In the genomic region with DNA sequence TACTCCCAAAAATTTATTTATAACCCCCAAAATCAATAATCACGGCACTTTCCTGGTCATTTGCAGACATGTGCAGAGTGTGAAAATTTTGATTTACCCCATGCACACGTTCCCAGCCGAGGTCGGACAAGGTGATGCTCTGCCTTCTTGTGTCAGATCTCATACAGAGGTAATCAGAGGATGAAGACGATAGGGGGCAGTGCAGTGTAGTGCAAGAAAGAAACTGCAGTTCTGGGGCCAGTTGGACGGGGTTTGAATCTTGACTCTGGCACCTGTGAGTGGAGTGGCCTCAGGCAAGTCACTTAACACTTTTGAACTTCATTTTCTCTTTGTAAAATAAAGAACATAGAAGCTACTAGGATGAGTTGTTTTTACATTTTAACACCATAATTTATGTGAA, we compare ENCODE assay signal across 8 cellular contexts.
DNase-seq lines count a peak whose midpoint lies in the region; ATAC-seq, FAIRE-seq and TF ChIP-seq lines count a peak whose summit lies in the region.

No MANE protein-coding gene starts in this region.

- POLR2A ChIA-PET in K562 (lab: Yijun Ruan, JAX) = no interaction called here

- TF ChIP-seq RAD21 in K562 (CRISPR knock-in tag; conservative IDR thresholded peaks at IDR 0.05 in 1 of 2, IDR thresholded peaks at IDR 0.05 in 1 of 2) = peak; percentile 29 to 70; a peak in 3 of 4 replicates
- peak; percentile 69 to 77 for TF ChIP-seq RAD21 in liver (IDR thresholded peaks at IDR 0.05)

- H3K4me3 ChIP-seq in DND-41 (ENCODE audit: low read depth in 1 of 2, low read length in 2 of 2) (no peak overlapping the region), HFF-Myc (replicated peaks; ENCODE audit: low read depth, low read length) (no peak overlapping the region), Peyer's patch (no peak overlapping the region), K562 (no peak overlapping the region), liver (ENCODE audit: low read depth in 1 of 3, low read length in 3 of 3) (no peak overlapping the region)

- H3K27me3 ChIP-seq in DND-41 (ENCODE audit: insufficient read depth, low read length, poor library complexity) (no peaks in the 10 kb centered on the region), Peyer's patch (no peaks in the 10 kb centered on the region), K562 (ENCODE audit: control insufficient read depth in 2 of 2, insufficient read depth in 2 of 2, low read length in 2 of 2) (no peaks in the 10 kb centered on the region), liver (ENCODE audit: control insufficient read depth in 4 of 4, insufficient read depth in 4 of 4, low read length in 3 of 4) (no peaks in the 10 kb centered on the region)

- no peak overlapping the region for H2AFZ ChIP-seq in DND-41 (ENCODE audit: low read depth, low read length)
- H2AFZ ChIP-seq in K562 (ENCODE audit: low read depth, low read length) = no peak overlapping the region

- in situ Hi-C loops in K562 (cut with MboI) = no loop called here

- H3K9ac ChIP-seq in DND-41 (ENCODE audit: low read depth, low read length) (no peak overlapping the region), K562 (ENCODE audit: insufficient read depth in 1 of 2, low read depth in 2 of 2, low read length in 2 of 2) (no peak overlapping the region), liver (ENCODE audit: low read depth in 1 of 2, low read length in 2 of 2) (no peak overlapping the region)

- peak; percentile 24 for DNase-seq in DND-41
- DNase-seq in HFF-Myc (ENCODE audit: extremely low read depth, low read depth) = peak; percentile 17
- no peak for DNase-seq in Peyer's patch
- DNase-seq in K562 (ENCODE audit: extremely low read depth in 1 of 4, low spot score in 3 of 4) = peak; percentile 38 to 63 (median 42)
- no peak for DNase-seq in effector CD8-positive, alpha-beta T cell (lab: John Stamatoyannopoulos, UW)
- no peak for DNase-seq in DMS114 treated with DMSO at 0.1 percent for 48 hours (lab: John Stamatoyannopoulos, UW; ENCODE audit: unreplicated experiment)
- no peak for DNase-seq in NCI-H2029 treated with DMSO at 0.1 percent for 48 hours (lab: John Stamatoyannopoulos, UW)

- intact Hi-C loops in K562 (cut with micrococcal nuclease) = loop anchor here (2.0 kb wide), 1 partner anchor 239 kb away; the partner anchor contains the start of gene NCBP2L

- H4K20me1 ChIP-seq in DND-41 (ENCODE audit: insufficient read depth, low read length) (no peaks in the 10 kb centered on the region), K562 (replicated peaks; ENCODE audit: control insufficient read depth, insufficient read depth, low read length) (no peaks in the 10 kb centered on the region)

- H3K9me1 ChIP-seq in K562 (ENCODE audit: control insufficient read depth, insufficient read depth, low read length) = no peaks in the 10 kb centered on the region

- no TSS peak for BruUV-seq in K562 (replicated peaks; lab: Mats Ljungman, UMichigan)

- H3K79me2 ChIP-seq in DND-41 (ENCODE audit: insufficient read depth, low read length) (no peaks in the 10 kb centered on the region), K562 (ENCODE audit: control insufficient read depth, insufficient read depth, low read length) (no peaks in the 10 kb centered on the region)

- H3K4me1 ChIP-seq in DND-41 (ENCODE audit: insufficient read depth, low read length) (no peaks in the 10 kb centered on the region), Peyer's patch (no peaks in the 10 kb centered on the region), K562 (replicated peaks in 1 of 2; ENCODE audit: control insufficient read depth in 2 of 2, insufficient read depth in 2 of 2, low read length in 2 of 2) (no peaks in the 10 kb centered on the region), liver (ENCODE audit: control insufficient read depth in 4 of 4, insufficient read depth in 4 of 4, low read length in 3 of 4) (no peaks in the 10 kb centered on the region)

- no peaks in the 10 kb centered on the region for H3K36me3 ChIP-seq in DND-41 (ENCODE audit: insufficient read depth, low read length)
- H3K36me3 ChIP-seq in Peyer's patch = no peaks in the 10 kb centered on the region
- H3K36me3 ChIP-seq in K562 (ENCODE audit: control insufficient read depth, insufficient read depth, low read length) = no peaks in the 10 kb centered on the region
- H3K36me3 ChIP-seq in liver (ENCODE audit: control insufficient read depth in 4 of 4, insufficient read depth in 3 of 4, low read depth in 1 of 4, low read length in 3 of 4) = no peaks in the 10 kb centered on the region

- ATAC-seq in DND-41 (ENCODE audit: insufficient read depth, low read depth) (peak; percentile 56; the same call in 2 of the 3 replicates), K562 (peak; percentile 94)

- TF ChIP-seq CTCF in DND-41 (IDR thresholded peaks at IDR 0.05; ENCODE audit: borderline replicate concordance, extremely low read depth, low read length, poor library complexity, severe bottlenecking) = peak; percentile 55
- peak; percentile 52 for TF ChIP-seq CTCF in HFF-Myc (IDR thresholded peaks at IDR 0.05; ENCODE audit: low read depth, low read length, missing control alignments)
- TF ChIP-seq CTCF in Peyer's patch (IDR thresholded peaks at IDR 0.05) = peak in 4 of 6 experiments; percentile 19 to 22 (median 20)
- TF ChIP-seq CTCF in K562 (IDR thresholded peaks at IDR 0.05 in 2 of 3, conservative IDR thresholded peaks at IDR 0.05 in 1 of 3; ENCODE audit: insufficient read depth in 2 of 3, low read depth in 1 of 3, low read length in 3 of 3) = peak; percentile 56 to 66 (median 64)
- TF ChIP-seq CTCF in liver (IDR thresholded peaks at IDR 0.05; ENCODE audit: low read depth, low read length, missing input control) = peak; percentile 33

- 2% methylated on average over 6 of the region's 6 CpGs for WGBS in K562 (ENCODE audit: insufficient coverage, low coverage, missing lambda C conversion rate)
- WGBS in liver = 15% methylated on average over 6 of the region's 6 CpGs

- H3K27ac ChIP-seq in DND-41 (ENCODE audit: low read length) = no peak overlapping the region
- no peak overlapping the region for H3K27ac ChIP-seq in Peyer's patch
- no peak overlapping the region for H3K27ac ChIP-seq in K562 (ENCODE audit: extremely low read depth, low read depth, low read length)
- H3K27ac ChIP-seq in liver (ENCODE audit: low read depth in 1 of 2, low read length in 2 of 2) = no peak overlapping the region

- TF ChIP-seq POLR2A in Peyer's patch (IDR thresholded peaks at IDR 0.05) = no peak
- no peak for TF ChIP-seq POLR2A in K562 (conservative IDR thresholded peaks at IDR 0.05)

- no peak for TF ChIP-seq EP300 in K562 (IDR thresholded peaks at IDR 0.05; ENCODE audit: low read length)

- no peak overlapping the region for H3K4me2 ChIP-seq in DND-41 (ENCODE audit: insufficient read depth, low read length)
- H3K4me2 ChIP-seq in K562 (ENCODE audit: insufficient read depth, low read length) = no peak overlapping the region

- H3K9me3 ChIP-seq in DND-41 (ENCODE audit: insufficient read depth, low read length, severe bottlenecking) (no peaks in the 10 kb centered on the region), Peyer's patch (no peaks in the 10 kb centered on the region), K562 (replicated peaks; ENCODE audit: control insufficient read depth, insufficient read depth, low read depth, low read length) (no peaks in the 10 kb centered on the region), liver (ENCODE audit: control insufficient read depth in 4 of 4, low read length in 3 of 4) (no peaks in the 10 kb centered on the region)

- peak; percentile 62 for FAIRE-seq in K562 (lab: Jason Lieb, UNC)

- CTCF ChIA-PET in K562 (lab: Yijun Ruan, JAX; ENCODE audit: low intra/inter-chr PET ratio) = interaction anchor here (0.6 kb wide), 1 partner anchor 148 kb away, joined by 4 read pairs; no protein-coding TSS in a partner anchor

TF ChIP-seq in K562, 482 proteins besides CTCF, POLR2A, EP300 and RAD21 (continues in another document):
- TF ChIP-seq ZNF274 (IDR thresholded peaks at IDR 0.05; ENCODE audit: borderline replicate concordance, low read depth, low read length) (no peak), PCBP1 (IDR thresholded peaks at IDR 0.05; ENCODE audit: low read depth, low read length, poor library complexity, severe bottlenecking) (no peak), BDP1 (IDR thresholded peaks at IDR 0.05; ENCODE audit: insufficient read depth, insufficient read length) (no peak)
- TF ChIP-seq, protein P1, sequence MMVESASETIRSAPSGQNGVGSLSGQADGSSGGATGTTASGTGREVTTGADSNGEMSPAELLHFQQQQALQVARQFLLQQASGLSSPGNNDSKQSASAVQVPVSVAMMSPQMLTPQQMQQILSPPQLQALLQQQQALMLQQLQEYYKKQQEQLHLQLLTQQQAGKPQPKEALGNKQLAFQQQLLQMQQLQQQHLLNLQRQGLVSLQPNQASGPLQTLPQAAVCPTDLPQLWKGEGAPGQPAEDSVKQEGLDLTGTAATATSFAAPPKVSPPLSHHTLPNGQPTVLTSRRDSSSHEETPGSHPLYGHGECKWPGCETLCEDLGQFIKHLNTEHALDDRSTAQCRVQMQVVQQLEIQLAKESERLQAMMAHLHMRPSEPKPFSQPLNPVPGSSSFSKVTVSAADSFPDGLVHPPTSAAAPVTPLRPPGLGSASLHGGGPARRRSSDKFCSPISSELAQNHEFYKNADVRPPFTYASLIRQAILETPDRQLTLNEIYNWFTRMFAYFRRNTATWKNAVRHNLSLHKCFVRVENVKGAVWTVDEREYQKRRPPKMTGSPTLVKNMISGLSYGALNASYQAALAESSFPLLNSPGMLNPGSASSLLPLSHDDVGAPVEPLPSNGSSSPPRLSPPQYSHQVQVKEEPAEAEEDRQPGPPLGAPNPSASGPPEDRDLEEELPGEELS (CRISPR knock-in tag; IDR thresholded peaks at IDR 0.05; ENCODE audit: borderline replicate concordance) = no peak

TF ChIP-seq in liver, 16 proteins besides CTCF, POLR2A, EP300 and RAD21:
- TF ChIP-seq MAX (IDR thresholded peaks at IDR 0.05) (no peak), RXRA (IDR thresholded peaks at IDR 0.05) (peak in 1 of 2 donors; percentile 12)

Comparison
In these comparisons a context has a peak if more than half of its experiments do, and no peak if none do; other contexts are left out.
1. DNase-seq: peak in DND-41 (single experiment), HFF-Myc (single experiment) and K562 (4 of 4); none in Peyer's patch (0 of 3), effector CD8-positive, alpha-beta T cell (single experiment), DMS114 treated with DMSO at 0.1 percent for 48 hours (single experiment) and NCI-H2029 treated with DMSO at 0.1 percent for 48 hours (single experiment).
2. Peak in every context shown above with its lines, with median percentiles within 50 percentile points of each other: CTCF ChIP-seq.